In genomic region chr13:32736648-32737047, GRCh38 we compare ENCODE assay signal across 10 cellular contexts.
A peak's percentile ranks its signal among the peaks of the same experiment; 100 is the strongest.
DNase-seq lines count a peak whose midpoint lies in the region; TF ChIP-seq lines count a peak whose summit lies in the region.
"Had no signal": no experiment of that assay in that cellular context is flagged by ENCODE, and none has a peak within 500 bp of the region (broad histone marks: within the 10 kb centered on the region; RNA-seq: fewer than 3 reads in every experiment).

No MANE protein-coding gene starts in this region.

- no peak overlapping the region for H3K4ac ChIP-seq in mesenchymal stem cell (ENCODE audit: low read depth in 1 of 2, low read length in 2 of 2)

- no peak overlapping the region for H3K4me2 ChIP-seq in mammary epithelial cell (ENCODE audit: insufficient read depth, low read depth, low read length)
- H3K4me2 ChIP-seq in mesenchymal stem cell (ENCODE audit: low read length, poor library complexity, severe bottlenecking): no peak overlapping the region

- dilution Hi-C loops in mammary epithelial cell (cut with HindIII; ENCODE audit: low sequenced_read_pairs): no loop called here

- 96% methylated on average over 4 of the region's 4 CpGs for WGBS in mammary epithelial cell (ENCODE audit: low coverage, missing lambda C conversion rate)
- WGBS in mesenchymal stem cell: 97% methylated on average over 4 of the region's 4 CpGs
- WGBS in tibial nerve, 2 donors: 35 to 46% methylated on average over 4 of the region's 4 CpGs

- POLR2A ChIA-PET in MCF 10A (lab: Yijun Ruan, JAX): no interaction called here

- no peaks in the 10 kb centered on the region for H3K27me3 ChIP-seq in mammary epithelial cell (ENCODE audit: insufficient read depth, low read length)
- no peaks in the 10 kb centered on the region for H3K27me3 ChIP-seq in adipocyte (replicated peaks; ENCODE audit: control insufficient read depth, insufficient read depth, low read length)
- no peaks in the 10 kb centered on the region for H3K27me3 ChIP-seq in mesenchymal stem cell (ENCODE audit: control insufficient read depth in 1 of 2, insufficient read depth in 1 of 2, low read length in 2 of 2)
- no peaks in the 10 kb centered on the region for H3K27me3 ChIP-seq in tibial nerve

- H2AFZ ChIP-seq in mammary epithelial cell (ENCODE audit: low read depth, low read length) (no peak overlapping the region), mesenchymal stem cell (ENCODE audit: low read depth, low read length) (no peak overlapping the region)

- H2BK120ac ChIP-seq in mesenchymal stem cell (ENCODE audit: low read depth, low read length): no peak overlapping the region

- H3K23ac ChIP-seq in mesenchymal stem cell (ENCODE audit: low read length in 2 of 2): no peak overlapping the region

- no peak overlapping the region for H3K14ac ChIP-seq in mesenchymal stem cell (ENCODE audit: low read length in 2 of 2)

- TF ChIP-seq EP300 in tibial nerve (IDR thresholded peaks at IDR 0.05): no peak

- peaks cover 8% of the 10 kb centered on the region for H3K4me1 ChIP-seq in mammary epithelial cell (ENCODE audit: insufficient read depth, low read length)
- peaks cover 19% of the 10 kb centered on the region for H3K4me1 ChIP-seq in adipocyte (ENCODE audit: control insufficient read depth, insufficient read depth, low read length)
- H3K4me1 ChIP-seq in mesenchymal stem cell (ENCODE audit: control insufficient read depth, insufficient read depth, low read depth, low read length): peaks cover 3% of the 10 kb centered on the region
- H3K4me1 ChIP-seq in tibial nerve: peaks cover 0 to 38% (median 8%) of the 10 kb centered on the region in 4 donors

- no peak for TF ChIP-seq POLR2A in tibial nerve (IDR thresholded peaks at IDR 0.05)

- H3K79me1 ChIP-seq in mesenchymal stem cell (replicated peaks; ENCODE audit: low read length, poor library complexity, severe bottlenecking): peaks cover 8% of the 10 kb centered on the region

- CTCF ChIA-PET in MCF 10A (lab: Yijun Ruan, JAX): interaction anchor here (0.7 kb wide), 2 partner anchors 89 to 807 kb away, joined by 3 read pairs; no protein-coding TSS in a partner anchor
- CTCF ChIA-PET in mammary epithelial cell (lab: Charles Lee; ENCODE audit: low non-redundant PET): interaction anchor here (0.6 kb wide), 1 partner anchor 419 kb away, joined by 3 read pairs; no protein-coding TSS in a partner anchor

- H3K4me3 Mint-ChIP-seq in MCF 10A (ENCODE audit: unreplicated experiment) (no peak overlapping the region), endothelial cell (ENCODE audit: unreplicated experiment) (no peak overlapping the region)

- no peak overlapping the region for H2AK5ac ChIP-seq in mesenchymal stem cell (ENCODE audit: low read length, severe bottlenecking)

- H3K9me3 ChIP-seq in mammary epithelial cell (replicated peaks; ENCODE audit: insufficient read depth, low read length) (no peaks in the 10 kb centered on the region), adipocyte (ENCODE audit: control insufficient read depth, low read length) (no peaks in the 10 kb centered on the region), mesenchymal stem cell (ENCODE audit: control insufficient read depth, low read length) (no peaks in the 10 kb centered on the region), tibial nerve (no peaks in the 10 kb centered on the region)

- DNase-seq in MCF 10A (ENCODE audit: unreplicated experiment) (no peak), mammary epithelial cell (no peak), adipocyte (ENCODE audit: low read depth) (no peak), mesenchymal stem cell (no peak), tibial nerve (ENCODE audit: low spot score in 2 of 2) (no peak), AML-193 (lab: John Stamatoyannopoulos, UW) (no peak), endothelial cell (ENCODE audit: low spot score) (no peak), germinal center (ENCODE audit: low spot score) (no peak)
- DNase-seq: SIG-M5 had no signal

- no peak overlapping the region for H2BK5ac ChIP-seq in mesenchymal stem cell (ENCODE audit: low read depth, low read length, poor library complexity, severe bottlenecking)

- H4K91ac ChIP-seq in mesenchymal stem cell (ENCODE audit: low read length): no peak overlapping the region

- H3K9me3 Mint-ChIP-seq in MCF 10A (ENCODE audit: unreplicated experiment) (no peaks in the 10 kb centered on the region), endothelial cell (ENCODE audit: unreplicated experiment) (no peaks in the 10 kb centered on the region)

- peaks cover 34% of the 10 kb centered on the region for H3K4me1 Mint-ChIP-seq in MCF 10A (ENCODE audit: insufficient read depth, unreplicated experiment)
- H3K4me1 Mint-ChIP-seq in endothelial cell (ENCODE audit: unreplicated experiment): peaks cover 10% of the 10 kb centered on the region

- intact Hi-C loops in MCF 10A (cut with micrococcal nuclease) (no loop called here), mammary epithelial cell (cut with micrococcal nuclease) (no loop called here)

- no peak overlapping the region for H3K27ac ChIP-seq in mammary epithelial cell (ENCODE audit: insufficient read depth, low read depth, low read length)
- H3K27ac ChIP-seq in mesenchymal stem cell (ENCODE audit: low read length, poor library complexity, severe bottlenecking): peak overlapping the region; percentile 46
- peak overlapping the region in 3 of 4 donors; percentile 62 to 81 (median 77) for H3K27ac ChIP-seq in tibial nerve
- H3K27ac ChIP-seq: C4-2B had no signal

- in situ Hi-C loops in mammary epithelial cell (cut with MboI; ENCODE audit: low sequenced_read_pairs in 2 of 2): no loop called here

- no peak overlapping the region for H3K4me3 ChIP-seq in mammary epithelial cell (replicated peaks in 1 of 3; ENCODE audit: insufficient read depth in 1 of 3, low read depth in 2 of 3, low read length in 3 of 3)
- peak overlapping the region; percentile 79 for H3K4me3 ChIP-seq in adipocyte (ENCODE audit: low read length)
- H3K4me3 ChIP-seq in mesenchymal stem cell (ENCODE audit: insufficient read depth in 1 of 2, low read depth in 1 of 2, low read length in 2 of 2): peak overlapping the region in 1 of 2 experiments; percentile 74
- H3K4me3 ChIP-seq in tibial nerve: peak overlapping the region in 2 of 4 donors; percentile 37 to 43

- H3K27me3 Mint-ChIP-seq in MCF 10A (ENCODE audit: insufficient read depth, unreplicated experiment): no peaks in the 10 kb centered on the region
- no peaks in the 10 kb centered on the region for H3K27me3 Mint-ChIP-seq in endothelial cell (ENCODE audit: unreplicated experiment)

- H3K27ac Mint-ChIP-seq in MCF 10A (ENCODE audit: low read depth, unreplicated experiment) (peak overlapping the region; percentile 25), endothelial cell (ENCODE audit: unreplicated experiment) (no peak overlapping the region)

- H2BK12ac ChIP-seq in mesenchymal stem cell (ENCODE audit: low read length in 2 of 2): no peak overlapping the region

- H3K18ac ChIP-seq in mesenchymal stem cell (ENCODE audit: low read depth in 1 of 2, low read length in 2 of 2): no peak overlapping the region

- no peaks in the 10 kb centered on the region for H3K79me2 ChIP-seq in mammary epithelial cell (ENCODE audit: insufficient read depth, low read length)

- H4K20me1 ChIP-seq in mammary epithelial cell (ENCODE audit: insufficient read depth, low read length): no peaks in the 10 kb centered on the region

- no peak overlapping the region for H4K8ac ChIP-seq in mesenchymal stem cell (ENCODE audit: low read length)

- TF ChIP-seq CTCF in MCF 10A (IDR thresholded peaks at IDR 0.05; ENCODE audit: unreplicated experiment): no peak
- TF ChIP-seq CTCF in mammary epithelial cell (conservative IDR thresholded peaks at IDR 0.05 in 1 of 2, IDR thresholded peaks at IDR 0.05 in 1 of 2; ENCODE audit: extremely low read depth in 1 of 2, insufficient read depth in 1 of 2, low read depth in 1 of 2, low read length in 2 of 2): no peak
- TF ChIP-seq CTCF in tibial nerve (IDR thresholded peaks at IDR 0.05): no peak
- TF ChIP-seq CTCF in endothelial cell (IDR thresholded peaks at IDR 0.05; ENCODE audit: unreplicated experiment): no peak

- BruUV-seq in MCF 10A (replicated peaks; lab: Mats Ljungman, UMichigan) (no TSS peak), mammary epithelial cell (replicated peaks; lab: Mats Ljungman, UMichigan) (no TSS peak)

- no peak overlapping the region for H2BK15ac ChIP-seq in mesenchymal stem cell (ENCODE audit: low read depth, poor library complexity, severe bottlenecking)

- H3K36me3 ChIP-seq in mammary epithelial cell (ENCODE audit: insufficient read depth, low read length) (peaks cover 3% of the 10 kb centered on the region), adipocyte (ENCODE audit: control insufficient read depth, insufficient read depth, low read length, severe bottlenecking) (peaks cover 4% of the 10 kb centered on the region), mesenchymal stem cell (ENCODE audit: control insufficient read depth in 1 of 2, insufficient read depth in 2 of 2, low read depth in 1 of 2, low read length in 2 of 2) (peaks cover 2 to 15% of the 10 kb centered on the region in 2 experiments), tibial nerve (peaks cover 0 to 4% (median 0%) of the 10 kb centered on the region in 3 donors)

- H3K36me3 Mint-ChIP-seq in MCF 10A (ENCODE audit: insufficient read depth, unreplicated experiment): no peaks in the 10 kb centered on the region
- H3K36me3 Mint-ChIP-seq in endothelial cell (ENCODE audit: low read depth, unreplicated experiment): no peaks in the 10 kb centered on the region

- H3K9ac ChIP-seq in mammary epithelial cell (ENCODE audit: insufficient read depth, low read length) (no peak overlapping the region), adipocyte (ENCODE audit: low read length) (peak overlapping the region; percentile 85), mesenchymal stem cell (ENCODE audit: low read length) (peak overlapping the region; percentile 91)
